In genomic region chr14:97723834-97724770, GRCh38 we compare ENCODE assay signal across 12 cellular contexts.
A peak's percentile ranks its signal among the peaks of the same experiment; 100 is the strongest.
DNase-seq lines count a peak whose midpoint lies in the region; ATAC-seq and TF ChIP-seq lines count a peak whose summit lies in the region.
"Had no signal": no experiment of that assay in that cellular context is flagged by ENCODE, and none has a peak within 500 bp of the region (broad histone marks: within the 10 kb centered on the region; RNA-seq: fewer than 3 reads in every experiment).

No MANE protein-coding gene starts in this region.

- peak overlapping the region; percentile 68 for H3K9ac ChIP-seq in DND-41 (ENCODE audit: low read depth, low read length)
- no peak overlapping the region for H3K9ac ChIP-seq in PC-3 (ENCODE audit: low read length)
- H3K9ac ChIP-seq: KMS-11 had no signal

- TF ChIP-seq CTCF in DND-41 (IDR thresholded peaks at IDR 0.05; ENCODE audit: borderline replicate concordance, extremely low read depth, low read length, poor library complexity, severe bottlenecking) (peak; percentile 74), PC-3 (conservative IDR thresholded peaks at IDR 0.05; ENCODE audit: low read depth, low read length) (0 out of 2 replicates have a peak, but pooled peaks have one; percentile 19), nephron progenitor cell (IDR thresholded peaks at IDR 0.05) (no peak)

- H4K20me1 ChIP-seq in DND-41 (ENCODE audit: insufficient read depth, low read length) (no peaks in the 10 kb centered on the region), PC-3 (ENCODE audit: low read length) (no peaks in the 10 kb centered on the region)

- no TSS peak for BruUV-seq in PC-3 (replicated peaks; lab: Mats Ljungman, UMichigan)

- H3K27ac ChIP-seq in DND-41 (ENCODE audit: low read length) (peak overlapping the region; percentile 97), PC-3 (ENCODE audit: low read length) (no peak overlapping the region)
- H3K27ac ChIP-seq: KMS-11 had no signal

- peak overlapping the region; percentile 59 for H3K4me3 Mint-ChIP-seq in activated naive CD4-positive, alpha-beta T cell treated with anti-CD3 and anti-CD28 coated beads, Interleukin-2, amount 10 ng/mL, durations not matched to agents 7 days and 5 days
- H3K4me3 Mint-ChIP-seq in nephron progenitor cell: no peak overlapping the region
- H3K4me3 Mint-ChIP-seq: naive B cell had no signal

- CTCF ChIA-PET in PC-3 (lab: Charles Lee): interaction anchor here (0.5 to 0.6 kb wide), 2 partner anchors 19 to 254 kb away, joined by 3 read pairs; no protein-coding TSS in a partner anchor
- CTCF ChIA-PET in activated naive CD4-positive, alpha-beta T cell treated with anti-CD3 and anti-CD28 coated beads, Interleukin-2, amount 10 ng/mL, durations not matched to agents 7 days and 5 days (lab: Charles Lee): interaction anchor here (0.7 to 2.7 kb wide), 7 partner anchors 10 to 1534 kb away, joined by 3 to 13 read pairs (median 3); no protein-coding TSS in a partner anchor

- peaks cover 5% of the 10 kb centered on the region for H3K9me3 Mint-ChIP-seq in activated naive CD4-positive, alpha-beta T cell treated with anti-CD3 and anti-CD28 coated beads, Interleukin-2, amount 10 ng/mL, durations not matched to agents 7 days and 5 days
- H3K9me3 Mint-ChIP-seq in nephron progenitor cell: peaks cover 22% of the 10 kb centered on the region

- H3K4me1 Mint-ChIP-seq in activated naive CD4-positive, alpha-beta T cell treated with anti-CD3 and anti-CD28 coated beads, Interleukin-2, amount 10 ng/mL, durations not matched to agents 7 days and 5 days: peaks cover 79% of the 10 kb centered on the region
- H3K4me1 Mint-ChIP-seq in nephron progenitor cell: peaks cover 12% of the 10 kb centered on the region
- H3K4me1 Mint-ChIP-seq: naive B cell had no signal

- peak overlapping the region; percentile 56 for H3K4me2 ChIP-seq in DND-41 (ENCODE audit: insufficient read depth, low read length)
- peak overlapping the region; percentile 66 for H3K4me2 ChIP-seq in PC-3 (ENCODE audit: low read length)
- H3K4me2 ChIP-seq: KMS-11 had no signal

- H3K27me3 ChIP-seq in DND-41 (ENCODE audit: insufficient read depth, low read length, poor library complexity) (no peaks in the 10 kb centered on the region), PC-3 (ENCODE audit: low read length) (no peaks in the 10 kb centered on the region)

- H3K4me3 ChIP-seq in DND-41 (ENCODE audit: low read depth in 1 of 2, low read length in 2 of 2) (peak overlapping the region in 1 of 2 experiments; percentile 40; a peak in 2 of 4 replicates), PC-3 (ENCODE audit: low read length) (peak overlapping the region; percentile 35; the same call in 1 of the 2 replicates)

- no peaks in the 10 kb centered on the region for H3K27me3 Mint-ChIP-seq in activated naive CD4-positive, alpha-beta T cell treated with anti-CD3 and anti-CD28 coated beads, Interleukin-2, amount 10 ng/mL, durations not matched to agents 7 days and 5 days
- peaks cover 14% of the 10 kb centered on the region for H3K27me3 Mint-ChIP-seq in nephron progenitor cell (ENCODE audit: low read depth, poor library complexity)
- H3K27me3 Mint-ChIP-seq: naive B cell had no signal

- H3K36me3 ChIP-seq in DND-41 (ENCODE audit: insufficient read depth, low read length) (no peaks in the 10 kb centered on the region), PC-3 (ENCODE audit: low read depth, low read length) (no peaks in the 10 kb centered on the region)

- H3K4me1 ChIP-seq in DND-41 (ENCODE audit: insufficient read depth, low read length) (peaks cover 95% of the 10 kb centered on the region), PC-3 (ENCODE audit: insufficient read depth, low read length) (peaks cover 6% of the 10 kb centered on the region; the same call in 1 of the 2 replicates)

- intact Hi-C loops in PC-3 (cut with micrococcal nuclease): no loop called here

- H3K36me3 Mint-ChIP-seq in activated naive CD4-positive, alpha-beta T cell treated with anti-CD3 and anti-CD28 coated beads, Interleukin-2, amount 10 ng/mL, durations not matched to agents 7 days and 5 days: peaks cover 8% of the 10 kb centered on the region
- H3K36me3 Mint-ChIP-seq in nephron progenitor cell (ENCODE audit: low read depth): no peaks in the 10 kb centered on the region
- H3K36me3 Mint-ChIP-seq: naive B cell had no signal

- ATAC-seq in DND-41 (ENCODE audit: insufficient read depth, low read depth) (peak; percentile 70), PC-3 (peak; percentile 42), HG03139 (IDR thresholded peaks at IDR 0.05; ENCODE audit: unreplicated experiment) (no peak)

- H3K27ac Mint-ChIP-seq in activated naive CD4-positive, alpha-beta T cell treated with anti-CD3 and anti-CD28 coated beads, Interleukin-2, amount 10 ng/mL, durations not matched to agents 7 days and 5 days: peak overlapping the region; percentile 94
- H3K27ac Mint-ChIP-seq in nephron progenitor cell: peak overlapping the region; percentile 34

- DNase-seq in DND-41 (peak; percentile 78), PC-3 (no peak), nephron progenitor cell (no peak), AML-193 (lab: John Stamatoyannopoulos, UW) (no peak), SKM-1 treated with dmso at 0.1 percent for 144 hours (lab: John Stamatoyannopoulos, UW; ENCODE audit: unreplicated experiment) (no peak), MV-4-11 (lab: John Stamatoyannopoulos, UW) (no peak)
- peak; percentile 57 for DNase-seq in activated naive CD4-positive, alpha-beta T cell treated with anti-CD3 and anti-CD28 coated beads, Interleukin-2, amount 10 ng/mL, durations not matched to agents 7 days and 5 days
- DNase-seq: naive B cell, NCI-H2029, OCI-M1 had no signal

- peaks cover 1% of the 10 kb centered on the region for H3K9me3 ChIP-seq in DND-41 (ENCODE audit: insufficient read depth, low read length, severe bottlenecking)
- H3K9me3 ChIP-seq in PC-3 (ENCODE audit: low read length): no peaks in the 10 kb centered on the region

- POLR2A ChIA-PET in PC-3 (lab: Charles Lee; ENCODE audit: unreplicated experiment): no interaction called here

- no peaks in the 10 kb centered on the region for H3F3A ChIP-seq in PC-3 (ENCODE audit: low read length, unreplicated experiment)

- peak overlapping the region; percentile 38 for H2AFZ ChIP-seq in DND-41 (ENCODE audit: low read depth, low read length)
- H2AFZ ChIP-seq in PC-3 (ENCODE audit: low read length): peak overlapping the region; percentile 80

- H3K9me2 ChIP-seq in PC-3 (replicated peaks; ENCODE audit: low read length): no peaks in the 10 kb centered on the region

- H3K79me2 ChIP-seq in DND-41 (ENCODE audit: insufficient read depth, low read length) (no peaks in the 10 kb centered on the region), PC-3 (ENCODE audit: low read length) (no peaks in the 10 kb centered on the region)

Comparison
In these comparisons a context has a peak if more than half of its experiments do, and no peak if none do; other contexts are left out.
1. DNase-seq: peak in DND-41 (single experiment) and activated naive CD4-positive, alpha-beta T cell treated with anti-CD3 and anti-CD28 coated beads, Interleukin-2, amount 10 ng/mL, durations not matched to agents 7 days and 5 days (single experiment); none in PC-3 (single experiment), nephron progenitor cell (single experiment), AML-193 (0 of 2), SKM-1 treated with dmso at 0.1 percent for 144 hours (single experiment) and MV-4-11 (single experiment).